In genomic region chr2:151886235-151886634, GRCh38 we compare ENCODE assay signal across 17 cellular contexts. TPM values are rescaled to one million over a fixed set of nuclear protein-coding genes. Genes with fewer than 3 reads are reported as not detected.
A peak's percentile ranks its signal among the peaks of the same experiment; 100 is the strongest.
DNase-seq lines count a peak whose midpoint lies in the region; ATAC-seq and TF ChIP-seq lines count a peak whose summit lies in the region.
"Had no signal": no experiment of that assay in that cellular context is flagged by ENCODE, and none has a peak within 500 bp of the region (broad histone marks: within the 10 kb centered on the region; RNA-seq: fewer than 3 reads in every experiment).

No MANE protein-coding gene starts in this region.

- intact Hi-C loops in thyroid gland (cut with DNase I) = no loop called here
- intact Hi-C loops in posterior cingulate gyrus (cut with DNase I) = no loop called here

- H3K9me3 ChIP-seq in mesodermal cell (ENCODE audit: control insufficient read depth, low read length) (no peaks in the 10 kb centered on the region), thyroid gland (no peaks in the 10 kb centered on the region)
- H3K9me3 ChIP-seq: body of pancreas, right atrium auricular region had no signal

- no peak for TF ChIP-seq POLR2A in thyroid gland (IDR thresholded peaks at IDR 0.05)

- DNase-seq in DMS53 (lab: John Stamatoyannopoulos, UW) (peak; percentile 79), NCI-H146 treated with DMSO at 0.1 percent for 48 hours (lab: John Stamatoyannopoulos, UW; ENCODE audit: unreplicated experiment) (peak; percentile 2), brain pericyte (ENCODE audit: low read depth, low spot score) (peak; percentile 47), thyroid gland (no peak), posterior cingulate gyrus (no peak)
- DNase-seq: body of pancreas; effector CD8-positive, alpha-beta T cell; glutamatergic neuron; H9; kidney glomerular epithelial cell; naive thymus-derived CD8-positive, alpha-beta T cell; NCI-H526 treated with DMSO at 0.1 percent for 48 hours; stimulated activated naive B cell treated with anti-CD40 and anti-IgM and Interleukin-4, amounts not matched to agents 10 μg/mL and 1 μg/mL and 100 μg/mL, for 72 hours had no signal

- H3K27me3 ChIP-seq in thyroid gland = no peaks in the 10 kb centered on the region
- H3K27me3 ChIP-seq: BLaER1, body of pancreas, right atrium auricular region had no signal

- WGBS in mesodermal cell (ENCODE audit: insufficient coverage in 2 of 2), 2 experiments = 71 to 100% methylated on average over 1 of the region's 1 CpG
- WGBS in thyroid gland, 2 donors = 74 to 85% methylated on average over 1 of the region's 1 CpG

- H3K4me3 ChIP-seq in mesodermal cell (ENCODE audit: extremely low read depth, insufficient read depth, low read length, poor library complexity, severe bottlenecking) (no peak overlapping the region), thyroid gland (replicated peaks in 1 of 3) (no peak overlapping the region)
- H3K4me3 ChIP-seq: BLaER1, body of pancreas, right atrium auricular region had no signal

- no peaks in the 10 kb centered on the region for H3K36me3 ChIP-seq in mesodermal cell (ENCODE audit: control insufficient read depth, insufficient read depth, low read length)
- no peaks in the 10 kb centered on the region for H3K36me3 ChIP-seq in thyroid gland
- H3K36me3 ChIP-seq: BLaER1, right atrium auricular region had no signal

- H3K4me1 ChIP-seq in mesodermal cell (ENCODE audit: control insufficient read depth, insufficient read depth, low read length, poor library complexity, severe bottlenecking) = peaks cover 7% of the 10 kb centered on the region
- H3K4me1 ChIP-seq in thyroid gland = peaks cover 0 to 6% of the 10 kb centered on the region in 2 donors
- H3K4me1 ChIP-seq: body of pancreas had no signal

- no peak for TF ChIP-seq CTCF in thyroid gland (IDR thresholded peaks at IDR 0.05)

- H3K27ac ChIP-seq in mesodermal cell (ENCODE audit: low read depth, low read length, severe bottlenecking) (peak overlapping the region; percentile 6), thyroid gland (no peak overlapping the region)
- H3K27ac ChIP-seq: BLaER1, body of pancreas had no signal

- ATAC-seq in HG03469 (IDR thresholded peaks at IDR 0.05; ENCODE audit: unreplicated experiment) = no peak
- ATAC-seq: body of pancreas; naive thymus-derived CD8-positive, alpha-beta T cell; stimulated activated naive B cell treated with anti-CD40 and anti-IgM and Interleukin-4, amounts not matched to agents 10 μg/mL and 1 μg/mL and 100 μg/mL, for 72 hours had no signal

RNA-seq across cellular contexts. Expression of gene ARL5A, which starts 58.0 kb away (rescaled TPM):
- polyA plus RNA-seq in mesodermal cell (2013, experiment 1 of 2) = 38.0 TPM
- polyA plus RNA-seq in mesodermal cell (2013, experiment 2 of 2) = 32.4 TPM
- 10 to 100 TPM; 64.4 to 79.4 (median 71.0) TPM for total RNA-seq in thyroid gland

Comparison
In these comparisons a context has a peak if more than half of its experiments do, and no peak if none do; other contexts are left out.
1. DNase-seq: peak in DMS53 (single experiment), NCI-H146 treated with DMSO at 0.1 percent for 48 hours (single experiment) and brain pericyte (single experiment); none in thyroid gland (0 of 2) and posterior cingulate gyrus (0 of 10).